19 cellular contexts compared by ENCODE assay signal in genomic region chr1:206771353-206771722, GRCh38. TPM values are rescaled to one million over a fixed set of nuclear protein-coding genes. Genes with fewer than 3 reads are reported as not detected.
A peak's percentile ranks its signal among the peaks of the same experiment; 100 is the strongest.
DNase-seq lines count a peak whose midpoint lies in the region; ATAC-seq, FAIRE-seq and TF ChIP-seq lines count a peak whose summit lies in the region.
"Had no signal": no experiment of that assay in that cellular context is flagged by ENCODE, and none has a peak within 500 bp of the region (broad histone marks: within the 10 kb centered on the region; RNA-seq: fewer than 3 reads in every experiment).

No MANE protein-coding gene starts in this region.

- H3K9me3 Mint-ChIP-seq in CD8-positive, alpha-beta memory T cell: no peaks in the 10 kb centered on the region
- H3K9me3 Mint-ChIP-seq in activated CD4-positive, alpha-beta memory T cell treated with anti-CD3 and anti-CD28 coated beads for 36 hours: no peaks in the 10 kb centered on the region
- no peaks in the 10 kb centered on the region for H3K9me3 Mint-ChIP-seq in naive thymus-derived CD8-positive, alpha-beta T cell
- no peaks in the 10 kb centered on the region for H3K9me3 Mint-ChIP-seq in mesothelial cell of epicardium
- H3K9me3 Mint-ChIP-seq: activated CD8-positive, alpha-beta T cell treated with anti-CD3 and anti-CD28 coated beads for 36 hours had no signal

- H3K27ac ChIP-seq in BLaER1 treated with 17β-estradiol and CSF1 and Interleukin-3, amounts not matched to agents 10 nM and 100 nM: peak overlapping the region in 9 of 11 experiments; percentile 51 to 93 (median 75); a peak in 17 of 22 replicates
- no peak overlapping the region for H3K27ac ChIP-seq in CD8-positive, alpha-beta memory T cell (ENCODE audit: low read depth, low read length)
- no peak overlapping the region for H3K27ac ChIP-seq in Karpas-422 (ENCODE audit: low read length)
- no peak overlapping the region for H3K27ac ChIP-seq in HepG2 (ENCODE audit: extremely low read length, insufficient read depth, low read length)
- H3K27ac ChIP-seq: RWPE1 had no signal

- H3K4me1 ChIP-seq in BLaER1 treated with 17β-estradiol and CSF1 and Interleukin-3, amounts not matched to agents 10 nM and 100 nM: peaks cover 63 to 98% (median 74%) of the 10 kb centered on the region in 10 experiments
- H3K4me1 ChIP-seq in CD8-positive, alpha-beta memory T cell (ENCODE audit: insufficient read depth, low read length): peaks cover 67% of the 10 kb centered on the region
- H3K4me1 ChIP-seq in Karpas-422 (ENCODE audit: low read length) (no peaks in the 10 kb centered on the region), HepG2 (ENCODE audit: insufficient read depth, low read length) (peaks cover 11% of the 10 kb centered on the region)

- POLR2A ChIA-PET in CD8-positive, alpha-beta memory T cell (lab: Charles Lee): interaction anchor here (0.7 to 1.1 kb wide), 2 partner anchors 13 to 32 kb away, joined by 3 read pairs; no protein-coding TSS in a partner anchor
- POLR2A ChIA-PET in activated CD4-positive, alpha-beta memory T cell treated with anti-CD3 and anti-CD28 coated beads for 36 hours (lab: Charles Lee): interaction anchor here (1.3 to 6.1 kb wide), 8 partner anchors 11 to 35 kb away, joined by 3 to 44 read pairs (median 6); no protein-coding TSS in a partner anchor
- POLR2A ChIA-PET in naive thymus-derived CD8-positive, alpha-beta T cell (lab: Charles Lee): interaction anchor here (0.5 to 8.4 kb wide), 7 partner anchors 12 to 239 kb away, joined by 3 to 59 read pairs (median 6); no protein-coding TSS in a partner anchor
- POLR2A ChIA-PET in HepG2 (lab: Yijun Ruan, JAX): no interaction called here

- H3K27me3 Mint-ChIP-seq in CD8-positive, alpha-beta memory T cell: no peaks in the 10 kb centered on the region
- H3K27me3 Mint-ChIP-seq in activated CD4-positive, alpha-beta memory T cell treated with anti-CD3 and anti-CD28 coated beads for 36 hours: peaks cover 6% of the 10 kb centered on the region
- H3K27me3 Mint-ChIP-seq in naive thymus-derived CD8-positive, alpha-beta T cell: peaks cover 0 to 2% (median 0%) of the 10 kb centered on the region in 5 donors
- H3K27me3 Mint-ChIP-seq in mesothelial cell of epicardium (ENCODE audit: low read depth): peaks cover 28% of the 10 kb centered on the region

- H3K36me3 Mint-ChIP-seq in CD8-positive, alpha-beta memory T cell: no peaks in the 10 kb centered on the region
- no peaks in the 10 kb centered on the region for H3K36me3 Mint-ChIP-seq in activated CD4-positive, alpha-beta memory T cell treated with anti-CD3 and anti-CD28 coated beads for 36 hours
- H3K36me3 Mint-ChIP-seq in naive thymus-derived CD8-positive, alpha-beta T cell: no peaks in the 10 kb centered on the region
- H3K36me3 Mint-ChIP-seq in mesothelial cell of epicardium: no peaks in the 10 kb centered on the region

- peak overlapping the region in 5 of 10 experiments; percentile 49 to 65 (median 55); a peak in 9 of 20 replicates for H3K4me3 ChIP-seq in BLaER1 treated with 17β-estradiol and CSF1 and Interleukin-3, amounts not matched to agents 10 nM and 100 nM
- H3K4me3 ChIP-seq in CD8-positive, alpha-beta memory T cell (ENCODE audit: low read length): no peak overlapping the region
- no peak overlapping the region for H3K4me3 ChIP-seq in Karpas-422 (ENCODE audit: low read length)
- no peak overlapping the region for H3K4me3 ChIP-seq in HepG2 (replicated peaks in 1 of 3; ENCODE audit: insufficient read depth in 1 of 3, low read depth in 2 of 3, low read length in 3 of 3)

- CTCF ChIA-PET in CD8-positive, alpha-beta memory T cell (lab: Charles Lee): interaction anchor here (1.4 to 3.9 kb wide), 6 partner anchors 15 to 141 kb away, joined by 5 to 24 read pairs (median 6); no protein-coding TSS in a partner anchor
- CTCF ChIA-PET in activated CD4-positive, alpha-beta memory T cell treated with anti-CD3 and anti-CD28 coated beads for 36 hours (lab: Charles Lee): interaction anchor here (0.7 to 13.9 kb wide), 7 partner anchors 15 to 162 kb away, joined by 3 to 123 read pairs (median 7); partner anchors contain the start of gene IL20
- CTCF ChIA-PET in HepG2 (lab: Yijun Ruan, JAX; ENCODE audit: low intra/inter-chr PET ratio, low total read pairs): no interaction called here

- intact Hi-C loops in activated CD4-positive, alpha-beta memory T cell treated with anti-CD3 and anti-CD28 coated beads for 36 hours (cut with micrococcal nuclease): no loop called here
- intact Hi-C loops in HepG2 (cut with micrococcal nuclease; ENCODE audit: unreplicated experiment): no loop called here

- FAIRE-seq in HepG2 (lab: Jason Lieb, UNC): no peak
- FAIRE-seq: endometrium, keratinocyte had no signal

- H3K9me2 ChIP-seq in Karpas-422 (replicated peaks; ENCODE audit: insufficient read depth, low read length): no peaks in the 10 kb centered on the region

- no peak for DNase-seq in CD8-positive, alpha-beta memory T cell
- DNase-seq in activated CD4-positive, alpha-beta memory T cell treated with anti-CD3 and anti-CD28 coated beads for 36 hours: no peak
- peak in 3 of 10 donors; percentile 25 to 29 (median 25) for DNase-seq in naive thymus-derived CD8-positive, alpha-beta T cell
- no peak for DNase-seq in mesothelial cell of epicardium (ENCODE audit: low spot score in 2 of 2, unreplicated experiment in 2 of 2)
- no peak for DNase-seq in Karpas-422
- DNase-seq in HepG2 (ENCODE audit: low spot score): no peak
- DNase-seq: activated CD8-positive, alpha-beta T cell treated with anti-CD3 and anti-CD28 coated beads for 36 hours; activated effector memory CD4-positive, alpha-beta T cell treated with anti-CD3 and anti-CD28 coated beads, Interleukin-2, amount 50 U/mL, for 16 hours; DMS 273 treated with DMSO at 0.1 percent for 48 hours; HCEC 1CT; hippocampal formation had no signal

- no peak for TF ChIP-seq RAD21 in HepG2 (CRISPR knock-in tag; IDR thresholded peaks at IDR 0.05)

- no peak for ATAC-seq in naive thymus-derived CD8-positive, alpha-beta T cell
- ATAC-seq in GM18861 (IDR thresholded peaks at IDR 0.05; ENCODE audit: unreplicated experiment) (no peak), HepG2 (no peak)
- ATAC-seq: activated CD8-positive, alpha-beta T cell treated with anti-CD3 and anti-CD28 coated beads for 36 hours had no signal

- H3K9me3 ChIP-seq in BLaER1 treated with 17β-estradiol and CSF1 and Interleukin-3, amounts not matched to agents 10 nM and 100 nM (replicated peaks in 1 of 11): no peaks in the 10 kb centered on the region
- no peaks in the 10 kb centered on the region for H3K9me3 ChIP-seq in CD8-positive, alpha-beta memory T cell (ENCODE audit: low read length)
- H3K9me3 ChIP-seq in Karpas-422 (ENCODE audit: low read length) (no peaks in the 10 kb centered on the region), HepG2 (ENCODE audit: low read length) (no peaks in the 10 kb centered on the region)

- peaks cover 0 to 12% (median 0%) of the 10 kb centered on the region in 11 experiments; a peak in 3 of 22 replicates for H3K27me3 ChIP-seq in BLaER1 treated with 17β-estradiol and CSF1 and Interleukin-3, amounts not matched to agents 10 nM and 100 nM
- H3K27me3 ChIP-seq in CD8-positive, alpha-beta memory T cell (ENCODE audit: insufficient read depth, low read length, poor library complexity, severe bottlenecking): no peaks in the 10 kb centered on the region
- peaks cover 4% of the 10 kb centered on the region; the same call in 1 of the 2 replicates for H3K27me3 ChIP-seq in Karpas-422 (ENCODE audit: low read length)
- peaks cover 0 to 22% of the 10 kb centered on the region in 2 experiments; a peak in 3 of 5 replicates for H3K27me3 ChIP-seq in HepG2 (ENCODE audit: control insufficient read depth in 1 of 2, insufficient read depth in 2 of 2, low read length in 2 of 2)

- peaks cover 70 to 85% (median 81%) of the 10 kb centered on the region in 3 donors for H3K4me1 Mint-ChIP-seq in CD8-positive, alpha-beta memory T cell
- H3K4me1 Mint-ChIP-seq in activated CD4-positive, alpha-beta memory T cell treated with anti-CD3 and anti-CD28 coated beads for 36 hours (ENCODE audit: low read depth): peaks cover 70% of the 10 kb centered on the region
- peaks cover 36 to 81% (median 66%) of the 10 kb centered on the region in 4 donors for H3K4me1 Mint-ChIP-seq in naive thymus-derived CD8-positive, alpha-beta T cell
- H3K4me1 Mint-ChIP-seq in mesothelial cell of epicardium: peaks cover 20% of the 10 kb centered on the region

- TF ChIP-seq CTCF in mesothelial cell of epicardium (IDR thresholded peaks at IDR 0.05; ENCODE audit: unreplicated experiment) (no peak), HepG2 (CRISPR knock-in tag; IDR thresholded peaks at IDR 0.05) (no peak)

- TF ChIP-seq POLR2A in HepG2 (IDR thresholded peaks at IDR 0.05; ENCODE audit: insufficient read depth in 1 of 2, low read depth in 2 of 2, low read length in 2 of 2): no peak

- H3K9ac ChIP-seq in BLaER1 treated with 17β-estradiol and CSF1 and Interleukin-3, amounts not matched to agents 10 nM and 100 nM: peak overlapping the region in 7 of 11 experiments; percentile 53 to 85 (median 79); a peak in 13 of 22 replicates
- H3K9ac ChIP-seq in Karpas-422 (ENCODE audit: low read length) (no peak overlapping the region), HepG2 (ENCODE audit: insufficient read depth, low read depth, low read length) (no peak overlapping the region)

- H3K4me2 ChIP-seq in BLaER1 treated with 17β-estradiol and CSF1 and Interleukin-3, amounts not matched to agents 10 nM and 100 nM: peak overlapping the region; percentile 77 to 97 (median 87)
- H3K4me2 ChIP-seq in Karpas-422 (ENCODE audit: low read depth, low read length, poor library complexity, severe bottlenecking) (no peak overlapping the region), HepG2 (ENCODE audit: low read depth, low read length) (no peak overlapping the region)

- H3K36me3 ChIP-seq in BLaER1 treated with 17β-estradiol and CSF1 and Interleukin-3, amounts not matched to agents 10 nM and 100 nM: peaks cover 0 to 25% (median 0%) of the 10 kb centered on the region in 11 experiments; a peak in 7 of 22 replicates
- H3K36me3 ChIP-seq in CD8-positive, alpha-beta memory T cell (ENCODE audit: insufficient read depth, low read length): no peaks in the 10 kb centered on the region
- H3K36me3 ChIP-seq in Karpas-422 (ENCODE audit: insufficient read depth, low read length): no peaks in the 10 kb centered on the region
- H3K36me3 ChIP-seq in HepG2 (replicated peaks in 1 of 2; ENCODE audit: control insufficient read depth in 1 of 2, insufficient read depth in 2 of 2, low read length in 2 of 2): no peaks in the 10 kb centered on the region

- no peaks in the 10 kb centered on the region for H3K79me2 ChIP-seq in Karpas-422 (ENCODE audit: low read length)
- H3K79me2 ChIP-seq in HepG2 (ENCODE audit: insufficient read depth, low read length): no peaks in the 10 kb centered on the region

- in situ Hi-C loops in HepG2 (cut with HindIII; ENCODE audit: extremely low pct_ligation_motif_present, low pct_unique_long_range_greater_than_20kb): no loop called here

- H3K4me3 Mint-ChIP-seq in CD8-positive, alpha-beta memory T cell: peak overlapping the region in 2 of 7 donors; percentile 74 to 76
- H3K4me3 Mint-ChIP-seq in activated CD4-positive, alpha-beta memory T cell treated with anti-CD3 and anti-CD28 coated beads for 36 hours: peak overlapping the region; percentile 61
- H3K4me3 Mint-ChIP-seq in naive thymus-derived CD8-positive, alpha-beta T cell: peak overlapping the region; percentile 4 to 78 (median 50)
- no peak overlapping the region for H3K4me3 Mint-ChIP-seq in mesothelial cell of epicardium

- TF ChIP-seq EP300 in HepG2 (IDR thresholded peaks at IDR 0.05; ENCODE audit: low read depth in 2 of 2, low read length in 2 of 2) (no peak), HepG2 (CRISPR knock-in tag; IDR thresholded peaks at IDR 0.05; ENCODE audit: borderline replicate concordance) (no peak)

- no TSS peak for BruUV-seq in HepG2 (replicated peaks; lab: Mats Ljungman, UMichigan)

- peak overlapping the region in 5 of 8 donors; percentile 33 to 92 (median 72) for H3K27ac Mint-ChIP-seq in CD8-positive, alpha-beta memory T cell
- peak overlapping the region; percentile 26 for H3K27ac Mint-ChIP-seq in activated CD4-positive, alpha-beta memory T cell treated with anti-CD3 and anti-CD28 coated beads for 36 hours
- peak overlapping the region in 4 of 10 donors; percentile 16 to 75 (median 49) for H3K27ac Mint-ChIP-seq in naive thymus-derived CD8-positive, alpha-beta T cell
- H3K27ac Mint-ChIP-seq in mesothelial cell of epicardium: no peak overlapping the region
- H3K27ac Mint-ChIP-seq: activated CD8-positive, alpha-beta T cell treated with anti-CD3 and anti-CD28 coated beads for 36 hours had no signal

- 45% methylated on average over 4 of the region's 4 CpGs for WGBS in HepG2 (ENCODE audit: low lambda C conversion rate)

- H2AFZ ChIP-seq in Karpas-422 (ENCODE audit: low read length) (no peak overlapping the region), HepG2 (ENCODE audit: low read length) (no peak overlapping the region)

- H4K20me1 ChIP-seq in BLaER1 treated with 17β-estradiol and CSF1 and Interleukin-3, amounts not matched to agents 10 nM and 100 nM: no peaks in the 10 kb centered on the region
- H4K20me1 ChIP-seq in Karpas-422 (ENCODE audit: insufficient read depth, low read depth, low read length): no peaks in the 10 kb centered on the region
- no peaks in the 10 kb centered on the region for H4K20me1 ChIP-seq in HepG2 (ENCODE audit: insufficient read depth, low read length)

RNA-seq across cellular contexts. Expression of gene IL19, which starts 0.8 kb away (rescaled TPM):
- not detected for total RNA-seq in CD8-positive, alpha-beta memory T cell
- polyA plus RNA-seq in CD8-positive, alpha-beta memory T cell: not detected
- total RNA-seq in activated CD4-positive, alpha-beta memory T cell treated with anti-CD3 and anti-CD28 coated beads for 36 hours: under 1 TPM in 1 of 2 experiments, not detected in 1; 0.21 TPM
- not detected for total RNA-seq in naive thymus-derived CD8-positive, alpha-beta T cell
- not detected for polyA plus RNA-seq in naive thymus-derived CD8-positive, alpha-beta T cell
- total RNA-seq in mesothelial cell of epicardium (not detected in 3 replicates), HepG2 (2016; rRNA removed; fragmentation: Illumina TruSeq; extraction: Trizol) (not detected in 2 replicates)
- not detected in 2 replicates for total RNA-seq in Karpas-422 (2014; rRNA removed; shearing (Covaris generic); ENCODE audit: low replicate concordance)
- total RNA-seq in HepG2 (2016; cell fraction: cytosol; rRNA removed; fragmentation: Illumina TruSeq; extraction: Trizol; ENCODE audit: low read depth): not detected in 2 replicates
- not detected in 2 replicates for total RNA-seq in HepG2 (2016; cell fraction: insoluble cytoplasmic fraction; rRNA removed; fragmentation: Illumina TruSeq; extraction: Trizol)
- total RNA-seq in HepG2 (2016; cell fraction: membrane; rRNA removed; fragmentation: Illumina TruSeq; extraction: Trizol): not detected in 2 replicates
- total RNA-seq in HepG2 (2016; cell fraction: nucleus; rRNA removed; fragmentation: Illumina TruSeq; extraction: Trizol): not detected in 2 replicates
- not detected in 2 replicates for polyA plus RNA-seq in HepG2 (2011; rRNA removed)
- polyA plus RNA-seq in HepG2 (2011; cell fraction: cytosol; rRNA removed): not detected in 2 replicates
- not detected in 2 replicates for polyA plus RNA-seq in HepG2 (2011; cell fraction: nucleus; rRNA removed)
- polyA plus RNA-seq in HepG2 (2012): not detected in 2 replicates
- not detected in 2 replicates for polyA plus RNA-seq in HepG2 (2016; cell fraction: cytosol; fragmentation: Illumina TruSeq; extraction: Trizol; ENCODE audit: low read depth)
- polyA plus RNA-seq in HepG2 (2016; cell fraction: insoluble cytoplasmic fraction; fragmentation: Illumina TruSeq; extraction: Trizol; ENCODE audit: low read depth): not detected in 2 replicates
- not detected in 2 replicates for polyA plus RNA-seq in HepG2 (2016; cell fraction: membrane; fragmentation: Illumina TruSeq; extraction: Trizol; ENCODE audit: low read depth)
- polyA plus RNA-seq in HepG2 (2016; cell fraction: nucleus; fragmentation: Illumina TruSeq; extraction: Trizol; ENCODE audit: insufficient read depth, low read depth): not detected in 2 replicates
- not detected in 2 replicates for polyA minus RNA-seq in HepG2 (2011; rRNA and poly(A)+ RNA removed; ENCODE audit: low replicate concordance)
- not detected in 2 replicates for polyA minus RNA-seq in HepG2 (2011; cell fraction: cytosol; rRNA and poly(A)+ RNA removed)
- polyA minus RNA-seq in HepG2 (2011; cell fraction: nucleus; rRNA and poly(A)+ RNA removed): not detected in 2 replicates
- total RNA-seq: activated CD8-positive, alpha-beta T cell treated with anti-CD3 and anti-CD28 coated beads for 36 hours; aorta; mesenteric fat pad; temporal lobe had no signal
- polyA plus RNA-seq: aorta, keratinocyte had no signal

RNA-seq across cellular contexts. Expression of gene IL10, which starts 1.0 kb away (rescaled TPM):
- total RNA-seq in CD8-positive, alpha-beta memory T cell: 1 to 10 TPM; 7.6 TPM
- polyA plus RNA-seq in CD8-positive, alpha-beta memory T cell: 0.33 TPM
- 10 to 100 TPM; 17.3 to 18.5 TPM for total RNA-seq in activated CD4-positive, alpha-beta memory T cell treated with anti-CD3 and anti-CD28 coated beads for 36 hours
- not detected for total RNA-seq in naive thymus-derived CD8-positive, alpha-beta T cell
- polyA plus RNA-seq in naive thymus-derived CD8-positive, alpha-beta T cell: not detected
- total RNA-seq in mesothelial cell of epicardium (not detected in 3 replicates), HepG2 (2016; rRNA removed; fragmentation: Illumina TruSeq; extraction: Trizol) (not detected in 2 replicates)
- total RNA-seq in Karpas-422 (2014; rRNA removed; shearing (Covaris generic); ENCODE audit: low replicate concordance): not detected in 2 replicates
- not detected in 2 replicates for total RNA-seq in HepG2 (2016; cell fraction: cytosol; rRNA removed; fragmentation: Illumina TruSeq; extraction: Trizol; ENCODE audit: low read depth)
- not detected in 2 replicates for total RNA-seq in HepG2 (2016; cell fraction: insoluble cytoplasmic fraction; rRNA removed; fragmentation: Illumina TruSeq; extraction: Trizol)
- total RNA-seq in HepG2 (2016; cell fraction: membrane; rRNA removed; fragmentation: Illumina TruSeq; extraction: Trizol): not detected in 2 replicates
- total RNA-seq in HepG2 (2016; cell fraction: nucleus; rRNA removed; fragmentation: Illumina TruSeq; extraction: Trizol): not detected in 2 replicates
- polyA plus RNA-seq in HepG2 (2011; rRNA removed): not detected in 2 replicates
- polyA plus RNA-seq in HepG2 (2011; cell fraction: cytosol; rRNA removed): not detected in 2 replicates
- polyA plus RNA-seq in HepG2 (2011; cell fraction: nucleus; rRNA removed): not detected in 2 replicates
- not detected in 2 replicates for polyA plus RNA-seq in HepG2 (2012)
- polyA plus RNA-seq in HepG2 (2016; cell fraction: cytosol; fragmentation: Illumina TruSeq; extraction: Trizol; ENCODE audit: low read depth): not detected in 2 replicates
- polyA plus RNA-seq in HepG2 (2016; cell fraction: insoluble cytoplasmic fraction; fragmentation: Illumina TruSeq; extraction: Trizol; ENCODE audit: low read depth): not detected in 2 replicates
- not detected in 2 replicates for polyA plus RNA-seq in HepG2 (2016; cell fraction: membrane; fragmentation: Illumina TruSeq; extraction: Trizol; ENCODE audit: low read depth)
- polyA plus RNA-seq in HepG2 (2016; cell fraction: nucleus; fragmentation: Illumina TruSeq; extraction: Trizol; ENCODE audit: insufficient read depth, low read depth): not detected in 2 replicates
- not detected in 2 replicates for polyA minus RNA-seq in HepG2 (2011; rRNA and poly(A)+ RNA removed; ENCODE audit: low replicate concordance)
- polyA minus RNA-seq in HepG2 (2011; cell fraction: cytosol; rRNA and poly(A)+ RNA removed): not detected in 2 replicates
- not detected in 2 replicates for polyA minus RNA-seq in HepG2 (2011; cell fraction: nucleus; rRNA and poly(A)+ RNA removed)
- total RNA-seq: temporal lobe had no signal
- polyA plus RNA-seq: keratinocyte had no signal

Comparison
In these comparisons a context has a peak if more than half of its experiments do, and no peak if none do; other contexts are left out.
1. H3K27ac ChIP-seq: peak in BLaER1 treated with 17β-estradiol and CSF1 and Interleukin-3, amounts not matched to agents 10 nM and 100 nM (9 of 11); none in CD8-positive, alpha-beta memory T cell (single experiment), Karpas-422 (single experiment) and HepG2 (single experiment).
2. H3K4me2 ChIP-seq: peak in BLaER1 treated with 17β-estradiol and CSF1 and Interleukin-3, amounts not matched to agents 10 nM and 100 nM (11 of 11); none in Karpas-422 (single experiment) and HepG2 (single experiment).
3. H3K9ac ChIP-seq: peak in BLaER1 treated with 17β-estradiol and CSF1 and Interleukin-3, amounts not matched to agents 10 nM and 100 nM (7 of 11); none in Karpas-422 (single experiment) and HepG2 (single experiment).